10 cellular contexts compared by ENCODE assay signal in genomic region chr2:27705851-27706622, GRCh38. TPM values are rescaled to one million over a fixed set of nuclear protein-coding genes. Genes with fewer than 3 reads are reported as not detected.
DNase-seq lines count a peak whose midpoint lies in the region; ATAC-seq and TF ChIP-seq lines count a peak whose summit lies in the region.
"Had no signal": no experiment of that assay in that cellular context is flagged by ENCODE, and none has a peak within 500 bp of the region (broad histone marks: within the 10 kb centered on the region; RNA-seq: fewer than 3 reads in every experiment).

No MANE protein-coding gene starts in this region.

- H3K4me1 ChIP-seq in adrenal gland (replicated peaks in 1 of 2): peaks cover 22 to 37% of the 10 kb centered on the region in 2 donors
- peaks cover 41% of the 10 kb centered on the region for H3K4me1 ChIP-seq in testis

- peaks cover 15% of the 10 kb centered on the region for H3K4me1 Mint-ChIP-seq in activated naive CD4-positive, alpha-beta T cell treated with anti-CD3 and anti-CD28 coated beads for 36 hours (ENCODE audit: low read depth)

- 12 to 36% (median 19%) methylated on average over 4 of the region's 4 CpGs for WGBS in adrenal gland, 4 donors
- WGBS in testis, 2 donors: 25 to 40% methylated on average over 4 of the region's 4 CpGs

- H3K27ac ChIP-seq in adrenal gland (peak overlapping the region; percentile 68 to 91 (median 81)), testis (peak overlapping the region; percentile 93 to 97)

- no peaks in the 10 kb centered on the region for H3K36me3 Mint-ChIP-seq in activated naive CD4-positive, alpha-beta T cell treated with anti-CD3 and anti-CD28 coated beads for 36 hours (ENCODE audit: low read depth)
- H3K36me3 Mint-ChIP-seq: activated naive CD4-positive, alpha-beta T cell treated with anti-CD3 and anti-CD28 coated beads, Interleukin-2, amount 50 U/mL, for 24 hours had no signal

- H3K9me3 Mint-ChIP-seq in activated naive CD4-positive, alpha-beta T cell treated with anti-CD3 and anti-CD28 coated beads for 36 hours: no peaks in the 10 kb centered on the region
- H3K9me3 Mint-ChIP-seq: activated naive CD4-positive, alpha-beta T cell treated with anti-CD3 and anti-CD28 coated beads, Interleukin-2, amount 50 U/mL, for 24 hours had no signal

- no peaks in the 10 kb centered on the region for H3K27me3 Mint-ChIP-seq in activated naive CD4-positive, alpha-beta T cell treated with anti-CD3 and anti-CD28 coated beads for 36 hours (ENCODE audit: low read depth)
- H3K27me3 Mint-ChIP-seq: activated naive CD4-positive, alpha-beta T cell treated with anti-CD3 and anti-CD28 coated beads, Interleukin-2, amount 50 U/mL, for 24 hours had no signal

- TF ChIP-seq CTCF in adrenal gland (IDR thresholded peaks at IDR 0.05) (no peak), kidney epithelial cell (IDR thresholded peaks at IDR 0.05; ENCODE audit: insufficient read depth, low read length, poor library complexity, severe bottlenecking) (no peak), testis (IDR thresholded peaks at IDR 0.05) (no peak)

- intact Hi-C loops in activated naive CD4-positive, alpha-beta T cell treated with anti-CD3 and anti-CD28 coated beads for 36 hours (cut with micrococcal nuclease): no loop called here
- intact Hi-C loops in adrenal gland (cut with DNase I) (loop anchor here (10.0 kb wide), 2 partner anchors 689 to 699 kb away; partner anchors contain the start of gene FOSL2 (in 1 of the 2)), testis (cut with DNase I; ENCODE audit: low total_unique reads) (loop anchor here (5.0 kb wide), 1 partner anchor 686 kb away; the partner anchor contains the start of gene FOSL2)

- TF ChIP-seq POLR2A in adrenal gland (IDR thresholded peaks at IDR 0.05) (peak in 1 of 2 donors; percentile 53), testis (IDR thresholded peaks at IDR 0.05) (no peak)

- H3K9me3 ChIP-seq in adrenal gland (replicated peaks in 1 of 3): no peaks in the 10 kb centered on the region
- H3K9me3 ChIP-seq in testis: no peaks in the 10 kb centered on the region

- no peak overlapping the region for H3K4me3 Mint-ChIP-seq in activated naive CD4-positive, alpha-beta T cell treated with anti-CD3 and anti-CD28 coated beads for 36 hours
- H3K4me3 Mint-ChIP-seq: activated naive CD4-positive, alpha-beta T cell treated with anti-CD3 and anti-CD28 coated beads, Interleukin-2, amount 50 U/mL, for 24 hours had no signal

- H3K4me3 ChIP-seq in adrenal gland (no peak overlapping the region), kidney epithelial cell (ENCODE audit: low read depth, low read length) (no peak overlapping the region), testis (no peak overlapping the region)
- H3K4me3 ChIP-seq: GM12878 had no signal

- no peak for DNase-seq in activated naive CD4-positive, alpha-beta T cell treated with anti-CD3 and anti-CD28 coated beads for 36 hours
- no peak for DNase-seq in activated naive CD4-positive, alpha-beta T cell treated with anti-CD3 and anti-CD28 coated beads, Interleukin-2, amount 50 U/mL, for 16 hours
- DNase-seq in adrenal gland: peak; percentile 50 to 85 (median 73)
- peak; percentile 99 for DNase-seq in kidney epithelial cell (ENCODE audit: low read depth)
- peak; percentile 76 for DNase-seq in testis
- no peak for DNase-seq in NCI-H187 (lab: John Stamatoyannopoulos, UW)
- DNase-seq in SK-N-DZ (ENCODE audit: low spot score): no peak

- ATAC-seq in HG03520 (IDR thresholded peaks at IDR 0.05; ENCODE audit: unreplicated experiment): no peak
- ATAC-seq: GM12878 had no signal

- H3K36me3 ChIP-seq in adrenal gland (replicated peaks in 1 of 2) (no peaks in the 10 kb centered on the region), kidney epithelial cell (ENCODE audit: control insufficient read depth, insufficient read depth, low read length) (no peaks in the 10 kb centered on the region), testis (ENCODE audit: low read depth, missing control alignments) (no peaks in the 10 kb centered on the region)

- no peaks in the 10 kb centered on the region for H3K27me3 ChIP-seq in adrenal gland
- no peaks in the 10 kb centered on the region for H3K27me3 ChIP-seq in kidney epithelial cell (ENCODE audit: control insufficient read depth, insufficient read depth, low read length)
- no peaks in the 10 kb centered on the region for H3K27me3 ChIP-seq in testis

- peak overlapping the region; percentile 44 for H3K27ac Mint-ChIP-seq in activated naive CD4-positive, alpha-beta T cell treated with anti-CD3 and anti-CD28 coated beads for 36 hours
- H3K27ac Mint-ChIP-seq: activated naive CD4-positive, alpha-beta T cell treated with anti-CD3 and anti-CD28 coated beads, Interleukin-2, amount 50 U/mL, for 24 hours had no signal

- CTCF ChIA-PET in activated naive CD4-positive, alpha-beta T cell treated with anti-CD3 and anti-CD28 coated beads for 36 hours (lab: Charles Lee): interaction anchor here (0.6 to 3.6 kb wide), 7 partner anchors 11 to 345 kb away, joined by 3 to 30 read pairs (median 4); no protein-coding TSS in a partner anchor

RNA-seq across cellular contexts. Expression of gene SLC4A1AP, which starts 42.3 kb away (rescaled TPM):
- total RNA-seq in activated naive CD4-positive, alpha-beta T cell treated with anti-CD3 and anti-CD28 coated beads for 36 hours: 10 to 100 TPM; 21.2 to 22.2 TPM
- 10 to 100 TPM; 14.4 to 28.6 (median 22.3) TPM for total RNA-seq in adrenal gland
- 10 to 100 TPM; 13.0 to 41.1 (median 15.0) TPM for polyA plus RNA-seq in adrenal gland
- total RNA-seq in kidney epithelial cell: 25.0 and 26.4 TPM in 2 replicates
- 10 to 100 TPM; 55.3 to 56.5 TPM for total RNA-seq in testis
- 60.5 TPM for polyA plus RNA-seq in testis (ENCODE audit: insufficient read depth, low read depth, low replicate concordance)
- polyA plus RNA-seq in SK-N-DZ (2014; cell fraction: cytosol; rRNA removed): 22.4 and 24.3 TPM in 2 replicates
- polyA plus RNA-seq in SK-N-DZ (2014; cell fraction: nucleus; rRNA removed): 19.9 and 20.8 TPM in 2 replicates

RNA-seq across cellular contexts. Expression of gene SUPT7L, which starts 42.6 kb away (rescaled TPM):
- total RNA-seq in activated naive CD4-positive, alpha-beta T cell treated with anti-CD3 and anti-CD28 coated beads for 36 hours: 10 to 100 TPM; 27.8 to 29.7 TPM
- 10 to 100 TPM; 16.6 to 36.9 (median 31.0) TPM for total RNA-seq in adrenal gland
- 10 to 100 TPM; 36.8 to 51.4 (median 50.0) TPM for polyA plus RNA-seq in adrenal gland
- total RNA-seq in kidney epithelial cell: 25.6 and 36.3 TPM in 2 replicates
- total RNA-seq in testis: 10 to 100 TPM; 39.3 to 39.9 TPM
- 40.4 TPM for polyA plus RNA-seq in testis (ENCODE audit: insufficient read depth, low read depth, low replicate concordance)
- polyA plus RNA-seq in SK-N-DZ (2014; cell fraction: cytosol; rRNA removed): 35.9 and 36.2 TPM in 2 replicates
- 85.5 and 92.3 TPM in 2 replicates for polyA plus RNA-seq in SK-N-DZ (2014; cell fraction: nucleus; rRNA removed)

Comparison
In these comparisons a context has a peak if more than half of its experiments do, and no peak if none do; other contexts are left out.
1. DNase-seq: peak in adrenal gland (7 of 7), kidney epithelial cell (single experiment) and testis (single experiment); none in activated naive CD4-positive, alpha-beta T cell treated with anti-CD3 and anti-CD28 coated beads for 36 hours (single experiment), activated naive CD4-positive, alpha-beta T cell treated with anti-CD3 and anti-CD28 coated beads, Interleukin-2, amount 50 U/mL, for 16 hours (single experiment), NCI-H187 (0 of 2) and SK-N-DZ (single experiment).